ENCODE assay signal across 8 cellular contexts in genomic region chr17:30697619-30698460, GRCh38.
A peak's percentile ranks its signal among the peaks of the same experiment; 100 is the strongest.
DNase-seq lines count a peak whose midpoint lies in the region; ATAC-seq and TF ChIP-seq lines count a peak whose summit lies in the region.
"Not testable (repeated sequence)": the region's sequence is repeated elsewhere in the genome, so short reads cannot be mapped to it uniquely, and the experiment has no call there.

No MANE protein-coding gene starts in this region.

- DNase-seq in COLO668 (lab: John Stamatoyannopoulos, UW; ENCODE audit: unreplicated experiment) (peak; percentile 69), NCI-H2107 treated with DMSO at 0.1 percent for 48 hours (lab: John Stamatoyannopoulos, UW; ENCODE audit: unreplicated experiment) (peak; percentile 64), T-helper 22 cell (ENCODE audit: low read depth) (peak; percentile 46), glomerular visceral epithelial cell (ENCODE audit: extremely low spot score) (peak; percentile 69), neural crest cell (ENCODE audit: low read depth, low spot score) (peak; percentile 63)
- peak; percentile 86 for DNase-seq in activated naive CD8-positive, alpha-beta T cell treated with anti-CD3 and anti-CD28 coated beads, Interleukin-2, amount 10 ng/mL, durations not matched to agents 7 days and 5 days
- DNase-seq in stimulated activated CD8-positive, alpha-beta memory T cell treated with anti-CD3 and anti-CD28 coated beads, Interleukin-7, amount 100 ng/mL, for 4 hours (ENCODE audit: low read depth in 2 of 2): peak; percentile 30 to 64

- ATAC-seq in HG02642 (IDR thresholded peaks at IDR 0.05; ENCODE audit: poor library complexity, unreplicated experiment): peak; percentile 58
- peak; percentile 73 for ATAC-seq in activated naive CD8-positive, alpha-beta T cell treated with anti-CD3 and anti-CD28 coated beads, Interleukin-2, amount 10 ng/mL, durations not matched to agents 7 days and 5 days (ENCODE audit: low read depth)

- H3K4me3 Mint-ChIP-seq in activated naive CD8-positive, alpha-beta T cell treated with anti-CD3 and anti-CD28 coated beads, Interleukin-2, amount 10 ng/mL, durations not matched to agents 7 days and 5 days: peak overlapping the region; percentile 91
- H3K4me3 Mint-ChIP-seq in neural crest cell: not testable (repeated sequence)

- H3K27me3 Mint-ChIP-seq in activated naive CD8-positive, alpha-beta T cell treated with anti-CD3 and anti-CD28 coated beads, Interleukin-2, amount 10 ng/mL, durations not matched to agents 7 days and 5 days: peaks cover 36% of the 10 kb centered on the region
- peaks cover 47% of the 10 kb centered on the region for H3K27me3 Mint-ChIP-seq in neural crest cell (ENCODE audit: low read depth)

- peaks cover 14% of the 10 kb centered on the region for H3K4me1 Mint-ChIP-seq in activated naive CD8-positive, alpha-beta T cell treated with anti-CD3 and anti-CD28 coated beads, Interleukin-2, amount 10 ng/mL, durations not matched to agents 7 days and 5 days
- H3K4me1 Mint-ChIP-seq in neural crest cell: peaks cover 21% of the 10 kb centered on the region

- POLR2A ChIA-PET in activated naive CD8-positive, alpha-beta T cell treated with anti-CD3 and anti-CD28 coated beads, Interleukin-2, amount 10 ng/mL, durations not matched to agents 7 days and 5 days (lab: Charles Lee): interaction anchor here (1.2 kb wide), 1 partner anchor 11 kb away, joined by 3 read pairs; no protein-coding TSS in a partner anchor

- H3K9me3 Mint-ChIP-seq in activated naive CD8-positive, alpha-beta T cell treated with anti-CD3 and anti-CD28 coated beads, Interleukin-2, amount 10 ng/mL, durations not matched to agents 7 days and 5 days; neural crest cell: not testable (repeated sequence)

- TF ChIP-seq CTCF in neural crest cell (conservative IDR thresholded peaks at IDR 0.05): peak; percentile 87

- peak overlapping the region; percentile 56 for H3K27ac Mint-ChIP-seq in activated naive CD8-positive, alpha-beta T cell treated with anti-CD3 and anti-CD28 coated beads, Interleukin-2, amount 10 ng/mL, durations not matched to agents 7 days and 5 days
- not testable (repeated sequence) for H3K27ac Mint-ChIP-seq in neural crest cell (ENCODE audit: unreplicated experiment)

- H3K36me3 Mint-ChIP-seq in activated naive CD8-positive, alpha-beta T cell treated with anti-CD3 and anti-CD28 coated beads, Interleukin-2, amount 10 ng/mL, durations not matched to agents 7 days and 5 days; neural crest cell (ENCODE audit: low read depth): not testable (repeated sequence)

Comparison
In these comparisons a context has a peak if more than half of its experiments do, and no peak if none do; other contexts are left out.
1. Peak in every context shown above with its lines: DNase-seq and ATAC-seq.